Comparison of ENCODE assay signal across 8 cellular contexts in the genomic region with DNA sequence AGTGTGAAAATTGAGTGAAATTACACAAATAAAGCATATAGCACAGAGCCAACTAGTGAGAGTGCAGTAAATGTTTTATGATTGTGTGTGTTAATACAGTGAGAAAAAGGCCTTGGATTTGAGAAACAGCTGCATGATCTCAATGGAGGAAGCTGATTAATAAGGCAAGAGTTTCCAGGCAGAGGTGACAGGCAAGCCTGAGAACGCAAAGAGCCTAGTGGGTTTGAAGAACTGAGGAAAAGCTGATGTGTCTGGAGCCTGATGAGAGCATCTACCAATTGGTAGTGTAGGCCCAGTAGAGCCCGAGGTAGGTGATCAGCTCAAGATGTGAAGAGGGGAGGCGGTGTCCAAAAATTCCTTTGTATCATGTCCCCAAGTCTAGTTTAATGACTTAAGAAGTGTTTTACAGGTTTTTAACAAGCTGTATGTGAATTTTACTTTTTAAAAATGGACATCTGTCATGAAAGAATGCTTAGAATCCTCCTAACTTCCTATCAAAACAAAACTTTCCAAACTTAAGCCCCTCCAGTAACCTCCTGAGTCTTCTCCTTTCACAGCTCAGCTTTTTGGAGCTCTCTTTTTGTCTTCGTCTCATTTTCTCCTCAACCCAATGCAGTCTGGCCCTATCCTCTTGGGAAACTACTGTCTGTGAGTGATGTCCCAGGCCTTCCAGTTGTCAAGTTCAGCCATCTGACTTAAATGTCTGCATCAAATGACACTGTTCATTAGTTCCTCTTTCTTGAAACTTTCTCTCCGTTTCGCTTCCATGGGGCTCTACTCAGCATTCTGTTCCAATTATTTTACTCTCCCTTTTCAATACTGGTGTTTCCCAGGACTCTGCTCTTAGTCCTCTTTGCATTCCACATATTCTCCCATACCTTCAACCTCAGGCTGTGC. TPM values are rescaled to one million over a fixed set of nuclear protein-coding genes. Genes with fewer than 3 reads are reported as not detected.
DNase-seq lines count a peak whose midpoint lies in the region; ATAC-seq, FAIRE-seq and TF ChIP-seq lines count a peak whose summit lies in the region.

No MANE protein-coding gene starts in this region.

- H3K4me2 ChIP-seq in HCT116 (ENCODE audit: low read length) = peak overlapping the region; percentile 94
- H3K4me2 ChIP-seq in astrocyte (ENCODE audit: low read length) = peak overlapping the region; percentile 93
- H3K4me2 ChIP-seq in mesenchymal stem cell (ENCODE audit: low read length, poor library complexity, severe bottlenecking) = peak overlapping the region; percentile 69

- H3K27me3 ChIP-seq in BJ (ENCODE audit: control insufficient read depth, insufficient read depth, low read length) (no peaks in the 10 kb centered on the region), HCT116 (ENCODE audit: insufficient read depth, low read length) (no peaks in the 10 kb centered on the region), astrocyte (ENCODE audit: insufficient read depth, low read length) (no peaks in the 10 kb centered on the region), mesenchymal stem cell (ENCODE audit: control insufficient read depth in 1 of 2, insufficient read depth in 1 of 2, low read length in 2 of 2) (no peaks in the 10 kb centered on the region), adrenal gland (no peaks in the 10 kb centered on the region)

- H3K79me2 ChIP-seq in HCT116 (ENCODE audit: insufficient read depth, low read length) = peaks cover 84% of the 10 kb centered on the region
- peaks cover 83% of the 10 kb centered on the region for H3K79me2 ChIP-seq in astrocyte (ENCODE audit: insufficient read depth, low read length)

- peak overlapping the region in 1 of 2 experiments; percentile 24 for H3K23ac ChIP-seq in mesenchymal stem cell (ENCODE audit: low read length in 2 of 2)

- no TSS peak for BruUV-seq in HCT116 (replicated peaks; lab: Mats Ljungman, UMichigan)

- H3K4ac ChIP-seq in mesenchymal stem cell (ENCODE audit: low read depth in 1 of 2, low read length in 2 of 2) = no peak overlapping the region

- H3K9me2 ChIP-seq in HCT116 (ENCODE audit: insufficient read depth) = no peaks in the 10 kb centered on the region

- no peak overlapping the region for H2BK12ac ChIP-seq in mesenchymal stem cell (ENCODE audit: low read length in 2 of 2)

- H3K9me3 ChIP-seq in HCT116 (ENCODE audit: control insufficient read depth in 1 of 2, insufficient read depth in 1 of 2, low read depth in 1 of 2, low read length in 2 of 2) (no peaks in the 10 kb centered on the region), astrocyte (ENCODE audit: insufficient read depth, low read depth, low read length) (no peaks in the 10 kb centered on the region), mesenchymal stem cell (ENCODE audit: control insufficient read depth, low read length) (no peaks in the 10 kb centered on the region), adrenal gland (replicated peaks in 1 of 3) (no peaks in the 10 kb centered on the region)

- ATAC-seq in HCT116 (no peak), GM18511 (IDR thresholded peaks at IDR 0.05; ENCODE audit: unreplicated experiment) (no peak)

- H3K4me3 ChIP-seq in BJ (ENCODE audit: low read depth, low read length) (peak overlapping the region; percentile 81), HCT116 (replicated peaks in 1 of 2; ENCODE audit: low read depth in 1 of 2, low read length in 2 of 2) (peak overlapping the region; percentile 82 to 89), astrocyte (ENCODE audit: insufficient read depth, low read depth, low read length) (peak overlapping the region; percentile 96), mesenchymal stem cell (ENCODE audit: insufficient read depth in 1 of 2, low read depth in 1 of 2, low read length in 2 of 2) (peak overlapping the region in 1 of 2 experiments; percentile 88), adrenal gland (peak overlapping the region in 2 of 4 donors; percentile 79 to 80)

- TF ChIP-seq RAD21 in HCT116 (IDR thresholded peaks at IDR 0.05; ENCODE audit: low read depth) = no peak

- TF ChIP-seq CTCF in BJ (IDR thresholded peaks at IDR 0.05; ENCODE audit: insufficient read depth, low read depth, low read length) (no peak), HCT116 (IDR thresholded peaks at IDR 0.05 in 2 of 3, conservative IDR thresholded peaks at IDR 0.05 in 1 of 3; ENCODE audit: borderline replicate concordance in 1 of 3, insufficient read depth in 1 of 3, low read depth in 2 of 3, low read length in 2 of 3) (no peak), astrocyte (IDR thresholded peaks at IDR 0.05; ENCODE audit: insufficient read depth, low read depth, low read length) (no peak), adrenal gland (IDR thresholded peaks at IDR 0.05) (no peak)

- DNase-seq in BJ (ENCODE audit: low read depth) (no peak), HCT116 (ENCODE audit: low read depth, low spot score) (no peak), astrocyte (ENCODE audit: low read depth) (no peak), mesenchymal stem cell (peak; percentile 22), adrenal gland (no peak), AG08395 (ENCODE audit: low spot score) (no peak), ureter (ENCODE audit: low spot score) (no peak)

- no peak overlapping the region for H4K8ac ChIP-seq in mesenchymal stem cell (ENCODE audit: low read length)

- TF ChIP-seq POLR2A in HCT116 (IDR thresholded peaks at IDR 0.05; ENCODE audit: borderline replicate concordance, extremely low read depth, insufficient read depth, insufficient read length) = no peak
- TF ChIP-seq POLR2A in adrenal gland (IDR thresholded peaks at IDR 0.05) = no peak

- intact Hi-C loops in HCT116 (cut with micrococcal nuclease) (no loop called here), adrenal gland (cut with DNase I) (loop anchor here in 1 of 2 donors (10.0 kb wide), 1 partner anchor 213 kb away; no protein-coding TSS in a partner anchor)

- H3K27ac ChIP-seq in HCT116 (ENCODE audit: low read depth, low read length) (no peak overlapping the region), astrocyte (ENCODE audit: low read depth, low read length) (peak overlapping the region; percentile 95), mesenchymal stem cell (ENCODE audit: low read length, poor library complexity, severe bottlenecking) (no peak overlapping the region), adrenal gland (peak overlapping the region in 1 of 5 donors; percentile 18)

- CTCF ChIA-PET in BJ (lab: Yijun Ruan, JAX) (interaction anchor here (0.6 to 3.2 kb wide), 6 partner anchors 32 to 476 kb away, joined by 3 to 32 read pairs (median 3); no protein-coding TSS in a partner anchor), HCT116 (lab: Charles Lee) (no interaction called here)

- RAD21 ChIA-PET in HCT116 (lab: Charles Lee; ENCODE audit: low non-redundant PET in 1 of 2, low total read pairs in 2 of 2, uncharacterized antibody in 2 of 2, unreplicated experiment in 2 of 2) = no interaction called here

- H4K20me1 ChIP-seq in HCT116 (ENCODE audit: insufficient read depth) (no peaks in the 10 kb centered on the region), astrocyte (ENCODE audit: insufficient read depth, low read length) (peaks cover 40% of the 10 kb centered on the region)

- H3K79me1 ChIP-seq in mesenchymal stem cell (replicated peaks; ENCODE audit: low read length, poor library complexity, severe bottlenecking) = peaks cover 10% of the 10 kb centered on the region

- H3K9me3 Mint-ChIP-seq in astrocyte (ENCODE audit: unreplicated experiment) = no peaks in the 10 kb centered on the region

- H3K4me1 Mint-ChIP-seq in astrocyte (ENCODE audit: low read depth, unreplicated experiment) = peaks cover 3% of the 10 kb centered on the region

- no peak overlapping the region for H2AK5ac ChIP-seq in mesenchymal stem cell (ENCODE audit: low read length, severe bottlenecking)

- peak overlapping the region; percentile 40 for H2BK15ac ChIP-seq in mesenchymal stem cell (ENCODE audit: low read depth, poor library complexity, severe bottlenecking)

- no peak overlapping the region for H3K14ac ChIP-seq in mesenchymal stem cell (ENCODE audit: low read length in 2 of 2)

- H4K91ac ChIP-seq in mesenchymal stem cell (ENCODE audit: low read length) = no peak overlapping the region

- H2BK120ac ChIP-seq in mesenchymal stem cell (ENCODE audit: low read depth, low read length) = no peak overlapping the region

- FAIRE-seq in astrocyte (lab: Jason Lieb, UNC) = no peak

- H3K27me3 Mint-ChIP-seq in astrocyte (ENCODE audit: low read depth, unreplicated experiment) = no peaks in the 10 kb centered on the region

- H3K18ac ChIP-seq in mesenchymal stem cell (ENCODE audit: low read depth in 1 of 2, low read length in 2 of 2) = no peak overlapping the region

- H3K36me3 ChIP-seq in BJ (ENCODE audit: control insufficient read depth, insufficient read depth, low read length) (no peaks in the 10 kb centered on the region), HCT116 (ENCODE audit: control insufficient read depth in 1 of 2, insufficient read depth in 2 of 2, low read length in 2 of 2) (no peaks in the 10 kb centered on the region), astrocyte (ENCODE audit: insufficient read depth, low read length) (no peaks in the 10 kb centered on the region), mesenchymal stem cell (ENCODE audit: control insufficient read depth in 1 of 2, insufficient read depth in 2 of 2, low read depth in 1 of 2, low read length in 2 of 2) (no peaks in the 10 kb centered on the region), adrenal gland (replicated peaks in 1 of 2) (no peaks in the 10 kb centered on the region)

- H2BK5ac ChIP-seq in mesenchymal stem cell (ENCODE audit: low read depth, low read length, poor library complexity, severe bottlenecking) = no peak overlapping the region

- 67% methylated on average over 5 of the region's 6 CpGs for WGBS in mesenchymal stem cell
- WGBS in adrenal gland, 4 donors = 49 to 61% (median 55%) methylated on average over 6 of the region's 6 CpGs

- peak overlapping the region; percentile 81 for H3K9ac ChIP-seq in HCT116 (ENCODE audit: low read length)
- H3K9ac ChIP-seq in astrocyte (ENCODE audit: low read length) = peak overlapping the region; percentile 93
- H3K9ac ChIP-seq in mesenchymal stem cell (ENCODE audit: low read length) = peak overlapping the region; percentile 88

- no peak overlapping the region for H3K27ac Mint-ChIP-seq in astrocyte (ENCODE audit: unreplicated experiment)

- H3K4me1 ChIP-seq in HCT116 (ENCODE audit: control insufficient read depth in 1 of 2, insufficient read depth in 2 of 2, low read length in 2 of 2) (peaks cover 12 to 17% of the 10 kb centered on the region in 2 experiments; a peak in 3 of 4 replicates), astrocyte (ENCODE audit: insufficient read depth, low read length) (peaks cover 11% of the 10 kb centered on the region), mesenchymal stem cell (ENCODE audit: control insufficient read depth, insufficient read depth, low read depth, low read length) (peaks cover 5% of the 10 kb centered on the region), adrenal gland (replicated peaks in 1 of 2) (peaks cover 31 to 58% of the 10 kb centered on the region in 2 donors)

- POLR2A ChIA-PET in BJ (lab: Charles Lee) (no interaction called here), HCT116 (lab: Charles Lee) (no interaction called here)

- H3K4me3 Mint-ChIP-seq in astrocyte (ENCODE audit: unreplicated experiment) = no peak overlapping the region

- no peak overlapping the region for H2AFZ ChIP-seq in HCT116 (ENCODE audit: low read depth, low read length, poor library complexity, severe bottlenecking)
- H2AFZ ChIP-seq in astrocyte (ENCODE audit: low read depth, low read length) = no peak overlapping the region
- H2AFZ ChIP-seq in mesenchymal stem cell (ENCODE audit: low read depth, low read length) = no peak overlapping the region

- H3K36me3 Mint-ChIP-seq in astrocyte (ENCODE audit: low read depth, unreplicated experiment) = no peaks in the 10 kb centered on the region

RNA-seq across cellular contexts. Expression of a gene that starts 1.2 kb away (rescaled TPM):
- polyA plus RNA-seq in BJ (2011; rRNA removed) (9.1 and 14.6 TPM in 2 replicates), adrenal gland (10 to 100 TPM in 1 of 3 donors, 1 to 10 TPM in 2; 5.3 to 46.9 (median 7.7) TPM)
- 11.3 and 14.1 TPM in 2 replicates for polyA minus RNA-seq in BJ (2011; rRNA and poly(A)+ RNA removed)
- total RNA-seq in HCT116 (2021; ENCODE audit: unreplicated experiment) (26.2 TPM), astrocyte (15.7 and 18.7 TPM in 2 replicates), adrenal gland (10 to 100 TPM; 17.8 to 41.8 (median 29.0) TPM), ureter (30.4 TPM)
- polyA plus RNA-seq in HCT116 (2012) = 14.3 and 16.8 TPM in 2 replicates
- polyA plus RNA-seq in mesenchymal stem cell (2013, experiment 1 of 2) = 13.9 TPM
- polyA plus RNA-seq in mesenchymal stem cell (2013, experiment 2 of 2) = 20.3 TPM

RNA-seq across cellular contexts. Expression of a gene that starts 1.9 kb away (rescaled TPM):
- polyA plus RNA-seq in BJ (2011; rRNA removed) (19.5 and 21.8 TPM in 2 replicates), adrenal gland (10 to 100 TPM in 2 of 3 donors, 1 to 10 TPM in 1; 8.2 to 23.7 (median 16.2) TPM)
- 6.9 and 9.2 TPM in 2 replicates for polyA minus RNA-seq in BJ (2011; rRNA and poly(A)+ RNA removed)
- total RNA-seq in HCT116 (2021; ENCODE audit: unreplicated experiment) (25.9 TPM), astrocyte (26.3 and 29.3 TPM in 2 replicates), adrenal gland (10 to 100 TPM in 3 of 8 donors, 1 to 10 TPM in 5; 4.7 to 13.0 (median 8.9) TPM), ureter (5.9 TPM)
- polyA plus RNA-seq in HCT116 (2012) = 12.4 and 18.6 TPM in 2 replicates
- polyA plus RNA-seq in mesenchymal stem cell (2013, experiment 1 of 2) = 18.4 TPM
- 19.2 TPM for polyA plus RNA-seq in mesenchymal stem cell (2013, experiment 2 of 2)
